Comparison of ENCODE assay signal across 1 cellular context in the genomic region with DNA sequence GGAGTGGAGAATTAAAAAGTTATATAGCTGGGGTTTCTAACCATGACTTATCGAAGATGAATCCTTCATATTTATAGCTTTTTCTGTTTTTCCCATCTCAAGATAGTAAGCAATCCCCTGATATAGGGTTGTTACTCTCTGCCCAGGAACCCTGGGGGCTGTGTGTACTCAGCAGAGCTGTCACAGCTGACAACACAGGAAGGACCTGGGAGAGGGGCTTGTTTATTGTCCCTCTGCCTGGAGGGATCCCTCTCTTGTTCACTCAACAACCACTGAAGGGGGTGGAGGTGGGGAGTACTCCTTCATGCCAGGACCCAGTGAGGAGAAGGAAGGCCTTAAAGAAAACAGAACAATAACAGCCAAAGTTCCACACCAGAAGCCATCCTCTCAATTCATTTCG.
TF ChIP-seq lines count a peak whose summit lies in the region.

No MANE protein-coding gene starts in this region.

TF ChIP-seq in HepG2, 621 proteins besides CTCF, POLR2A, EP300 and RAD21:
- TF ChIP-seq GFI1 (CRISPR knock-in tag; IDR thresholded peaks at IDR 0.05; ENCODE audit: borderline replicate concordance) (no peak), ZNF788 (CRISPR knock-in tag; IDR thresholded peaks at IDR 0.05; ENCODE audit: borderline replicate concordance) (no peak)
